9 cellular contexts compared by ENCODE assay signal in genomic region chr3:119600732-119601131, GRCh38. TPM values are rescaled to one million over a fixed set of nuclear protein-coding genes. Genes with fewer than 3 reads are reported as not detected.
A peak's percentile ranks its signal among the peaks of the same experiment; 100 is the strongest.
DNase-seq lines count a peak whose midpoint lies in the region; ATAC-seq and TF ChIP-seq lines count a peak whose summit lies in the region.
"Had no signal": no experiment of that assay in that cellular context is flagged by ENCODE, and none has a peak within 500 bp of the region (broad histone marks: within the 10 kb centered on the region; RNA-seq: fewer than 3 reads in every experiment).

No MANE protein-coding gene starts in this region.

- H3K27me3 Mint-ChIP-seq in WTC11 (ENCODE audit: low read depth): no peaks in the 10 kb centered on the region; the same call in none of the 2 replicates

- H3K36me3 ChIP-seq in GM06990 (ENCODE audit: control insufficient read depth, insufficient read depth, low read length): no peaks in the 10 kb centered on the region

- H3K4me1 ChIP-seq in right cardiac atrium (ENCODE audit: control insufficient read depth, insufficient read depth, low read length): peaks cover 21% of the 10 kb centered on the region

- H3K27me3 ChIP-seq in GM06990 (replicated peaks; ENCODE audit: control insufficient read depth, insufficient read depth, low read length) (no peaks in the 10 kb centered on the region), right cardiac atrium (ENCODE audit: control insufficient read depth, insufficient read depth) (no peaks in the 10 kb centered on the region)

- peak overlapping the region; percentile 23 for H3K27ac ChIP-seq in right cardiac atrium (ENCODE audit: low read length)

- H3K27ac Mint-ChIP-seq in WTC11: no peak overlapping the region

- peak; percentile 94 for TF ChIP-seq CTCF in GM06990 (IDR thresholded peaks at IDR 0.05; ENCODE audit: insufficient read depth, low read length, poor library complexity, severe bottlenecking)
- TF ChIP-seq CTCF in WTC11 (IDR thresholded peaks at IDR 0.05): peak; percentile 43; the same call in 1 of the 2 replicates
- TF ChIP-seq CTCF in omental fat pad (IDR thresholded peaks at IDR 0.05): no peak

- no peaks in the 10 kb centered on the region for H3K9me3 Mint-ChIP-seq in WTC11

- CTCF ChIA-PET in WTC11 (lab: Charles Lee): interaction anchor here (0.5 to 2.9 kb wide), 37 partner anchors 8 to 426 kb away, joined by 3 to 12 read pairs (median 5); partner anchors contain the start of genes ADPRH, COX17 and POPDC2

- ATAC-seq in GM19328 (IDR thresholded peaks at IDR 0.05; ENCODE audit: unreplicated experiment) (peak; percentile 48), HG03135 (IDR thresholded peaks at IDR 0.05; ENCODE audit: unreplicated experiment) (peak; percentile 63), WTC11 (peak; percentile 99), right cardiac atrium (peak; percentile 77 to 78), HG02840 (IDR thresholded peaks at IDR 0.05; ENCODE audit: low FRiP score, unreplicated experiment) (no peak), omental fat pad (ENCODE audit: low FRiP score) (no peak)

- intact Hi-C loops in right cardiac atrium (cut with DNase I): loop anchor here in 2 of 4 donors (10.0 kb wide), 1 partner anchor 74 kb away; the partner anchor contains the start of gene COX17 (in 2 of the 2)

- H3K9me3 ChIP-seq in right cardiac atrium (ENCODE audit: control insufficient read depth, low read length): no peaks in the 10 kb centered on the region

- no peak overlapping the region for H3K4me3 Mint-ChIP-seq in WTC11

- DNase-seq in GM06990 (ENCODE audit: extremely low read depth, insufficient read length): peak; percentile 82
- peak; percentile 71 for DNase-seq in WTC11 (ENCODE audit: low spot score)
- DNase-seq in right cardiac atrium: peak; percentile 33 to 82 (median 78)
- DNase-seq in AG08395 (ENCODE audit: low spot score): no peak
- DNase-seq in omental fat pad (ENCODE audit: low spot score): no peak

- peak overlapping the region; percentile 41 for H3K4me3 ChIP-seq in GM06990 (replicated peaks; ENCODE audit: low read depth, low read length)
- H3K4me3 ChIP-seq in right cardiac atrium (ENCODE audit: low read length): no peak overlapping the region

- H3K36me3 Mint-ChIP-seq in WTC11: no peaks in the 10 kb centered on the region

- WGBS in right cardiac atrium: 39% methylated on average over 5 of the region's 5 CpGs

- POLR2A ChIA-PET in WTC11 (lab: Charles Lee): interaction anchor here (0.6 kb wide), 1 partner anchor 103 kb away, joined by 3 read pairs; the partner anchor contains the start of gene TIMMDC1

- peaks cover 12% of the 10 kb centered on the region for H3K4me1 Mint-ChIP-seq in WTC11

TF ChIP-seq in WTC11, 78 proteins besides CTCF, POLR2A, EP300 and RAD21:
- TF ChIP-seq ZNF423 (CRISPR knock-in tag; IDR thresholded peaks at IDR 0.05): peak; percentile 72
- TF ChIP-seq ATF6 (CRISPR knock-in tag; IDR thresholded peaks at IDR 0.05): no peak

RNA-seq across cellular contexts. Expression of gene PLA1A, which starts 3.0 kb away (rescaled TPM):
- 0.11 TPM in 1 of 3 replicates, not detected in the others for total RNA-seq in WTC11 (2021)
- 1 to 10 TPM; 4.3 to 7.5 (median 5.5) TPM for total RNA-seq in right cardiac atrium
- 4.4 TPM for polyA plus RNA-seq in right cardiac atrium
- total RNA-seq in omental fat pad: 10 to 100 TPM in 1 of 4 donors, 1 to 10 TPM in 3; 3.3 to 12.8 (median 7.3) TPM
- total RNA-seq: T-helper 2 cell treated with Interferon-gamma antibody and Interleukin-4, amounts not matched to agents 100 ng/mL and 5 ng/mL, for 36 hours had no signal

RNA-seq across cellular contexts. Expression of gene ADPRH, which starts 21.4 kb away (rescaled TPM):
- total RNA-seq in WTC11 (2021): 3.6 to 4.3 TPM (median 4.1 TPM) in 3 replicates
- total RNA-seq in right cardiac atrium: 10 to 100 TPM in 3 of 4 donors, 1 to 10 TPM in 1; 9.5 to 11.9 (median 10.3) TPM
- 6.5 TPM for polyA plus RNA-seq in right cardiac atrium
- 10 to 100 TPM in 2 of 4 donors, 1 to 10 TPM in 2; 7.4 to 19.9 (median 11.8) TPM for total RNA-seq in omental fat pad

RNA-seq across cellular contexts. Expression of gene CD80, which starts 41.3 kb away (rescaled TPM):
- 0.14 to 0.24 TPM in 2 of 3 replicates, not detected in the other for total RNA-seq in WTC11 (2021)
- under 1 TPM in 3 of 4 donors, not detected in 1; 0.17 to 0.54 (median 0.26) TPM for total RNA-seq in right cardiac atrium
- 0.14 TPM for polyA plus RNA-seq in right cardiac atrium
- total RNA-seq in omental fat pad: under 1 TPM in 3 of 4 donors, not detected in 1; 0.50 to 0.96 (median 0.93) TPM

RNA-seq across cellular contexts. Expression of gene POPDC2, which starts 59.7 kb away (rescaled TPM):
- 0.48 to 0.64 TPM (median 0.53 TPM) in 3 replicates for total RNA-seq in WTC11 (2021)
- total RNA-seq in right cardiac atrium: 100 to 1,000 TPM; 348 to 827 (median 453) TPM
- 504 TPM for polyA plus RNA-seq in right cardiac atrium
- 1 to 10 TPM; 1.3 to 7.1 (median 1.9) TPM for total RNA-seq in omental fat pad

Comparison
In these comparisons a context has a peak if more than half of its experiments do, and no peak if none do; other contexts are left out.
1. DNase-seq: peak in GM06990 (single experiment), WTC11 (single experiment) and right cardiac atrium (3 of 3); none in AG08395 (single experiment) and omental fat pad (single experiment).
2. CTCF ChIP-seq: peak in GM06990 (single experiment) and WTC11 (single experiment); none in omental fat pad (0 of 3).
3. ATAC-seq: peak in GM19328 (single experiment), HG03135 (single experiment), WTC11 (single experiment) and right cardiac atrium (2 of 2); none in HG02840 (single experiment) and omental fat pad (single experiment).